In genomic region chr1:89198500-89199072, GRCh38 we compare ENCODE assay signal across 8 cellular contexts. TPM values are rescaled to one million over a fixed set of nuclear protein-coding genes. Genes with fewer than 3 reads are reported as not detected.
DNase-seq lines count a peak whose midpoint lies in the region; ATAC-seq lines count a peak whose summit lies in the region.

A gene with protein sequence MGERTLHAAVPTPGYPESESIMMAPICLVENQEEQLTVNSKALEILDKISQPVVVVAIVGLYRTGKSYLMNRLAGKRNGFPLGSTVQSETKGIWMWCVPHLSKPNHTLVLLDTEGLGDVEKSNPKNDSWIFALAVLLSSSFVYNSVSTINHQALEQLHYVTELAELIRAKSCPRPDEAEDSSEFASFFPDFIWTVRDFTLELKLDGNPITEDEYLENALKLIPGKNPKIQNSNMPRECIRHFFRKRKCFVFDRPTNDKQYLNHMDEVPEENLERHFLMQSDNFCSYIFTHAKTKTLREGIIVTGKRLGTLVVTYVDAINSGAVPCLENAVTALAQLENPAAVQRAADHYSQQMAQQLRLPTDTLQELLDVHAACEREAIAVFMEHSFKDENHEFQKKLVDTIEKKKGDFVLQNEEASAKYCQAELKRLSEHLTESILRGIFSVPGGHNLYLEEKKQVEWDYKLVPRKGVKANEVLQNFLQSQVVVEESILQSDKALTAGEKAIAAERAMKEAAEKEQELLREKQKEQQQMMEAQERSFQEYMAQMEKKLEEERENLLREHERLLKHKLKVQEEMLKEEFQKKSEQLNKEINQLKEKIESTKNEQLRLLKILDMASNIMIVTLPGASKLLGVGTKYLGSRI (minus strand): TSS chr1:89198942. CDS start chr1:89198834, 108 bp downstream.

- H3K4me1 Mint-ChIP-seq in memory B cell = peaks cover 21% of the 10 kb centered on the region

- ATAC-seq in GM19023 (IDR thresholded peaks at IDR 0.05; ENCODE audit: unreplicated experiment) (peak; percentile 57), HG03159 (IDR thresholded peaks at IDR 0.05; ENCODE audit: unreplicated experiment) (peak; percentile 39), memory B cell (ENCODE audit: low read depth) (peak; percentile 62)

- H3K4me3 Mint-ChIP-seq in memory B cell = peak within 1 kb of the TSS; percentile 90

- no peaks in the 10 kb centered on the region for H3K27me3 Mint-ChIP-seq in memory B cell

- DNase-seq in activated CD4-positive, CD25-positive, alpha-beta regulatory T cell treated with anti-CD3 and anti-CD28 coated beads, Interleukin-2, amount 50 U/mL, for 72 hours = peak; percentile 54
- DNase-seq in cerebellum (ENCODE audit: low spot score) (peak; percentile 1), memory B cell (ENCODE audit: low spot score in 2 of 2) (peak in 1 of 2 donors; percentile 18), HK-2 (ENCODE audit: unreplicated experiment) (no peak), RKO (ENCODE audit: low spot score) (no peak)
- DNase-seq in stimulated activated CD8-positive, alpha-beta memory T cell treated with anti-CD3 and anti-CD28 coated beads, Interleukin-2, amount 100 ng/mL, for 1 hour (ENCODE audit: low read depth in 2 of 2) = peak; percentile 4 to 21

- H3K27ac Mint-ChIP-seq in memory B cell = peak within 1 kb of the TSS; percentile 94

- H3K36me3 Mint-ChIP-seq in memory B cell = peaks cover 10% of the 10 kb centered on the region

- H3K9me3 Mint-ChIP-seq in memory B cell = no peaks in the 10 kb centered on the region

RNA-seq across cellular contexts. Expression of the gene that starts here (rescaled TPM):
- 0.91 TPM for total RNA-seq in cerebellum

Comparison
In these comparisons a context has a peak if more than half of its experiments do, and no peak if none do; other contexts are left out.
1. Peak in DNase-seq in cerebellum; RNA of the gene not detected or under 1 TPM.
2. DNase-seq: peak in activated CD4-positive, CD25-positive, alpha-beta regulatory T cell treated with anti-CD3 and anti-CD28 coated beads, Interleukin-2, amount 50 U/mL, for 72 hours (single experiment) and stimulated activated CD8-positive, alpha-beta memory T cell treated with anti-CD3 and anti-CD28 coated beads, Interleukin-2, amount 100 ng/mL, for 1 hour (2 of 2); none in HK-2 (single experiment) and RKO (single experiment).
3. Peak in every context shown above with its lines, with median percentiles within 50 percentile points of each other: ATAC-seq.